In the genomic region with DNA sequence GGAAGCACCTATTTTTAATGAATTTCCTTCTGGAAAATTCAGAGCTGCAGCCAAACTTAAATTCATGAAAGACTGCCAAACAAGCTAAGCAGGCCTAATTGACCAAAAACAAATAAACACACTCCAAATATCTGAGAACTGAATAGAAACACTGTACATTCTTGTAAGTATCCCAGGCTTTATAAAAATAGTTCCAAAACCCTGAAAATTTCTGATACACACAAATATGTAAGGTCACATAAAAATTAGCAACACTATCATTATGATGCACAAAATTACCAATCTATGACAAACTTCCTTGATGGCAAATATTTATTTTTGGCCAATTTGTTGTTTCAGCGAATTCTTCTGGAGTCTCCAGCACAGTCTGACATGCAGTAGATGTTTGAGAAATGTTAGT, we compare ENCODE assay signal across 19 cellular contexts.
"Had no signal": no experiment of that assay in that cellular context is flagged by ENCODE, and none has a peak within 500 bp of the region (broad histone marks: within the 10 kb centered on the region; RNA-seq: fewer than 3 reads in every experiment).

No MANE protein-coding gene starts in this region.

- H3K4me3 ChIP-seq: ascending aorta, coronary artery, esophagus squamous epithelium, lung, tibial artery, uterus had no signal

- ATAC-seq: activated naive CD8-positive, alpha-beta T cell treated with anti-CD3 and anti-CD28 coated beads, Interleukin-2, amount 50 U/mL, for 24 hours; activated T-helper 17 cell treated with anti-CD3 and anti-CD28 coated beads, Interleukin-2, amount 50 U/mL, for 72 hours; stimulated activated memory B cell treated with anti-CD40 and anti-IgM and Interleukin-4, amounts not matched to agents 10 μg/mL and 1 μg/mL and 100 μg/mL, for 72 hours had no signal

- H3K27me3 ChIP-seq: ascending aorta, esophagus squamous epithelium, tibial artery, uterus had no signal

- H3K9me3 ChIP-seq: ascending aorta, esophagus squamous epithelium, tibial artery, uterus had no signal

- H3K4me1 ChIP-seq: ascending aorta, esophagus squamous epithelium, uterus had no signal

- H3K36me3 ChIP-seq: ascending aorta, esophagus squamous epithelium, tibial artery, uterus had no signal

- DNase-seq: activated CD4-positive, CD25-positive, alpha-beta regulatory T cell treated with anti-CD3 and anti-CD28 coated beads, Interleukin-2, amount 50 U/mL, for 72 hours; activated naive CD4-positive, alpha-beta T cell treated with anti-CD3 and anti-CD28 coated beads for 36 hours; activated naive CD8-positive, alpha-beta T cell treated with anti-CD3 and anti-CD28 coated beads, Interleukin-2, amount 50 U/mL, for 24 hours; activated T-cell treated with anti-CD3 and anti-CD28 coated beads for 4 hours; caudate nucleus; effector CD8-positive, alpha-beta T cell; esophagus squamous epithelium; head of caudate nucleus; immature natural killer cell; stimulated activated CD4-positive, alpha-beta T cell treated with anti-CD3 and anti-CD28 coated beads, Interleukin-2, amount 100 ng/mL, for 48 hours; T-helper 1 cell; T1000; tibial artery; uterus had no signal
